In the genomic region with DNA sequence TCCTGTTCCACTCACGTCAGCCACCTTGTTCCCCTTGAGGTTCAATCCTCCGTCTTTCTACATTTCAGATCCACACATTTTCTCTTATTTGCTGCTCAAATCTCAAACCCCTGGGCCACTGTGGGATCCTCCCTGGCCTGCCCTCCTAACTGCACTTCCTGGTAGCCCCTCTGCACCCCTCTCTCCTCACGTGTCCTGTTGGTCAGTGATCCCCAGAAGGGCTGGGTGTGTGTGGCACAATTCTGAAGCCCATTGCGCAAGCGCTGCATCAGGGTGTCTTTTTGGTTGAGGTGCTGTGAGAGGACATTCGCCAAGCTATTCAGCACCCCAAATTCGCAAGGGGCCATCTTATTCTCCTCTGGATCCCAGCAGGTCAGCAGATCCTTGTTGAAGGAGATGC, we compare ENCODE assay signal across 1 cellular context.
TF ChIP-seq lines count a peak whose summit lies in the region.

No MANE protein-coding gene starts in this region.

TF ChIP-seq in K562, 482 proteins besides CTCF, POLR2A, EP300 and RAD21:
- TF ChIP-seq CEBPG (CRISPR knock-in tag; IDR thresholded peaks at IDR 0.05): no peak
- TF ChIP-seq CEBPG (tag; conservative IDR thresholded peaks at IDR 0.05 in 1 of 2, IDR thresholded peaks at IDR 0.05 in 1 of 2): peak in 1 of 2 experiments; percentile 29; a peak in 1 of 4 replicates
- TF ChIP-seq CHD1 (IDR thresholded peaks at IDR 0.05; ENCODE audit: low read length): no peak
- peak; percentile 79 for TF ChIP-seq CEBPB (tag; IDR thresholded peaks at IDR 0.05)
